In genomic region chrX:40736170-40736505, GRCh38 we compare ENCODE assay signal across 8 cellular contexts. TPM values are rescaled to one million over a fixed set of nuclear protein-coding genes. Genes with fewer than 3 reads are reported as not detected.
A peak's percentile ranks its signal among the peaks of the same experiment; 100 is the strongest.
DNase-seq lines count a peak whose midpoint lies in the region; ATAC-seq and TF ChIP-seq lines count a peak whose summit lies in the region.

No MANE protein-coding gene starts in this region.

- H3K27ac Mint-ChIP-seq in naive thymus-derived CD4-positive, alpha-beta T cell = peak overlapping the region; percentile 96 to 100 (median 98)

- no peak for ATAC-seq in naive thymus-derived CD4-positive, alpha-beta T cell
- ATAC-seq in HG03159 (IDR thresholded peaks at IDR 0.05; ENCODE audit: unreplicated experiment) (no peak), HG02840 (IDR thresholded peaks at IDR 0.05; ENCODE audit: low FRiP score, unreplicated experiment) (no peak)

- POLR2A ChIA-PET in naive thymus-derived CD4-positive, alpha-beta T cell (lab: Charles Lee) = interaction anchor here (0.6 to 2.4 kb wide), 8 partner anchors 9 to 349 kb away, joined by 3 to 15 read pairs (median 4); partner anchors contain the start of genes CXorf38 and USP9X

- no peak for TF ChIP-seq POLR2A in NB4 (IDR thresholded peaks at IDR 0.05; ENCODE audit: extremely low read depth, insufficient read length)

- peak overlapping the region; percentile 87 to 99 (median 95) for H3K4me3 Mint-ChIP-seq in naive thymus-derived CD4-positive, alpha-beta T cell

- peak overlapping the region; percentile 88 for H3K27ac ChIP-seq in ectodermal cell (ENCODE audit: insufficient read depth, low read depth, low read length, poor library complexity, severe bottlenecking)
- peak overlapping the region; percentile 93 for H3K27ac ChIP-seq in naive thymus-derived CD4-positive, alpha-beta T cell (ENCODE audit: low read depth, low read length)

- H3K4me3 ChIP-seq in GM06990 (replicated peaks; ENCODE audit: low read depth, low read length) (peak overlapping the region; percentile 76), NB4 (ENCODE audit: low read depth, low read length) (peak overlapping the region; percentile 66), ectodermal cell (ENCODE audit: insufficient read depth, low read depth, low read length) (peak overlapping the region; percentile 65)
- peak overlapping the region; percentile 95 for H3K4me3 ChIP-seq in naive thymus-derived CD4-positive, alpha-beta T cell (ENCODE audit: low read length)

- no peaks in the 10 kb centered on the region for H3K27me3 Mint-ChIP-seq in naive thymus-derived CD4-positive, alpha-beta T cell

- no peaks in the 10 kb centered on the region for H3K4me1 ChIP-seq in ectodermal cell (ENCODE audit: control insufficient read depth, insufficient read depth, low read length)
- peaks cover 6 to 11% of the 10 kb centered on the region in 2 donors for H3K4me1 ChIP-seq in naive thymus-derived CD4-positive, alpha-beta T cell (ENCODE audit: control insufficient read depth in 2 of 2, insufficient read depth in 2 of 2, low read length in 2 of 2)

- no peaks in the 10 kb centered on the region for H3K9me3 Mint-ChIP-seq in naive thymus-derived CD4-positive, alpha-beta T cell

- no peak for TF ChIP-seq CTCF in GM06990 (IDR thresholded peaks at IDR 0.05; ENCODE audit: insufficient read depth, low read length, poor library complexity, severe bottlenecking)
- TF ChIP-seq CTCF in NB4 (IDR thresholded peaks at IDR 0.05; ENCODE audit: low read depth, low read length) = no peak

- 2 to 9% methylated on average over 11 to 14 of the region's 17 CpGs for WGBS in ectodermal cell, 2 experiments

- intact Hi-C loops in naive thymus-derived CD4-positive, alpha-beta T cell (cut with micrococcal nuclease) = loop anchor here (1.0 to 10.0 kb wide), 10 partner anchors 56 to 1931 kb away; partner anchors contain the start of genes MID1IP1 (in 2 of the 2), ATP6AP2 (in 1 of the 2), CXorf38 (in 1 of the 2) and DDX3X (in 1 of the 2)

- no peaks in the 10 kb centered on the region for H3K36me3 ChIP-seq in GM06990 (ENCODE audit: control insufficient read depth, insufficient read depth, low read length)
- no peaks in the 10 kb centered on the region for H3K36me3 ChIP-seq in ectodermal cell (ENCODE audit: control insufficient read depth, insufficient read depth, low read length)
- peaks cover 0 to 4% (median 0%) of the 10 kb centered on the region in 3 experiments for H3K36me3 ChIP-seq in naive thymus-derived CD4-positive, alpha-beta T cell (ENCODE audit: control insufficient read depth in 2 of 3, insufficient read depth in 3 of 3, low read length in 3 of 3)

- no peaks in the 10 kb centered on the region for H3K9me3 ChIP-seq in ectodermal cell (ENCODE audit: control insufficient read depth, low read length)
- H3K9me3 ChIP-seq in naive thymus-derived CD4-positive, alpha-beta T cell (ENCODE audit: control insufficient read depth in 2 of 3, low read length in 3 of 3) = no peaks in the 10 kb centered on the region

- peaks cover 9 to 65% (median 42%) of the 10 kb centered on the region in 7 donors for H3K4me1 Mint-ChIP-seq in naive thymus-derived CD4-positive, alpha-beta T cell

- H3K36me3 Mint-ChIP-seq in naive thymus-derived CD4-positive, alpha-beta T cell = peaks cover 0 to 8% (median 0%) of the 10 kb centered on the region in 5 donors

- no peak for DNase-seq in GM06990 (ENCODE audit: extremely low read depth, insufficient read length)
- no peak for DNase-seq in NB4 (ENCODE audit: low read depth)
- DNase-seq in naive thymus-derived CD4-positive, alpha-beta T cell = peak in 1 of 9 donors; percentile 7
- no peak for DNase-seq in activated CD4-positive, alpha-beta T cell treated with anti-CD3 and anti-CD28 coated beads for 1 hour
- DNase-seq in NCI-H526 treated with DMSO at 0.1 percent for 48 hours (lab: John Stamatoyannopoulos, UW) = no peak

- CTCF ChIA-PET in naive thymus-derived CD4-positive, alpha-beta T cell (lab: Charles Lee) = no interaction called here

- H3K27me3 ChIP-seq in GM06990 (replicated peaks; ENCODE audit: control insufficient read depth, insufficient read depth, low read length) (no peaks in the 10 kb centered on the region), ectodermal cell (ENCODE audit: control insufficient read depth, insufficient read depth, low read length, poor library complexity, severe bottlenecking) (no peaks in the 10 kb centered on the region)
- H3K27me3 ChIP-seq in naive thymus-derived CD4-positive, alpha-beta T cell (ENCODE audit: control insufficient read depth in 2 of 2, insufficient read depth in 2 of 2, low read length in 2 of 2) = no peaks in the 10 kb centered on the region

RNA-seq across cellular contexts. Expression of gene MED14, which starts 0.8 kb away (rescaled TPM):
- 45.4 TPM for polyA plus RNA-seq in ectodermal cell (2013, experiment 1 of 4)
- 50.4 TPM for polyA plus RNA-seq in ectodermal cell (2013, experiment 2 of 4)
- polyA plus RNA-seq in ectodermal cell (2013, experiment 3 of 4) = 25.6 TPM
- 33.9 TPM for polyA plus RNA-seq in ectodermal cell (2013, experiment 4 of 4)
- 10 to 100 TPM; 37.9 to 49.5 (median 44.3) TPM for total RNA-seq in naive thymus-derived CD4-positive, alpha-beta T cell
- 10 to 100 TPM in 1 of 2 donors, 1 to 10 TPM in 1; 6.9 to 14.5 TPM for polyA plus RNA-seq in naive thymus-derived CD4-positive, alpha-beta T cell
